22 cellular contexts compared by ENCODE assay signal in the genomic region with DNA sequence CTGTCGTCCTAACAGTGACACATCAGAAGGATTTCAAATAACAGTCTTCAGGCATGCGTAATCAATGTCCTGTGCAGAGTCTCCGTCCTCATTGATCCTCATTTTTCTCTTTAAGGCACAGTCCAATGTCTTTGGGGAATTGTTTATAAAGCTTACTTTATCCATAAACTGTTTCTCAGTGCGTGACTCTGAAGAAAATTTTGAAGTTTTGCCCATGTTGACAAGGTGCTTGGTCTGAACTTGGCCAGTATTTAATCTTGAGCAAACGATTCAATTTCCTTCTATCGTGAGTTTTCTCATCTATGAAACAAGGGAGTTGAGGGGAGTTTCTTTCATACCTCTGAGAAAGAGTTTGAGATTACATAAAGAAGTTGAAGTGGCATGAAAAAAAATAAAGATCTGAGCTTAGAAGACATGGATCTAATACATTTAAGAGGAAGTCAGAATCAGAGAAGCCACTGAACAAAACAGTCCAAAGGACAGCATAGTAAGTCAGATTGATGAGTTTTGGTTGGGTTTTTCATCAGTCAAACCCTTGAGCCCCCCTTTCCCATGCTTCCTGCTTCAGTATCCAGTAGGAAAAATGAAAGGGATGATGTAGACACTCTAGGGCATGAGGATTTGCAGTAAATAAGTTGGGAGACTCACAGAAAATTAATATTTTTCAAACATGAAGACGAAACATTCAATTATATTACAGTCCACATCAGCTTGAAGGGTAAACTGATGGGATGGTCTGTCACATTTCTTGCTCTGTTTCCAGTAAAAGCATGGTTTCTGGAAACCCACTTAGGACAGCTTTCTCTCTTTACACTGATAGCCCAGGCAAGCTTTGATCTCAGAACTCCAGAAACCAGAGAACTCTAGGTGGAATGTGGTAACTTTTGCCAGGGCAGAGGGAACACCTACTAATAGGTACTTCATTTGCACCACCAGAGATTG.
"Had no signal": no experiment of that assay in that cellular context is flagged by ENCODE, and none has a peak within 500 bp of the region (broad histone marks: within the 10 kb centered on the region; RNA-seq: fewer than 3 reads in every experiment).

No MANE protein-coding gene starts in this region.

- H3K9me3 Mint-ChIP-seq: activated B cell treated with CpG ODN at 0.5 μM for 24 hours; activated CD4-positive, alpha-beta memory T cell treated with anti-CD3 and anti-CD28 coated beads, Interleukin-2, amount 10 ng/mL, durations not matched to agents 7 days and 5 days; activated T-cell treated with anti-CD3 and anti-CD28 coated beads, Interleukin-2, amount 50 U/mL, for 24 hours; activated T-helper 2 cell treated with anti-CD3 and anti-CD28 coated beads, Interferon-gamma antibody, Interleukin-2, Interleukin-4, amounts not matched to agents 10 μg/mL and 5 μg/mL and 100 μg/mL, durations not matched to agents 14 hours and 24 hours and 36 hours; brain; central memory CD8-positive, alpha-beta T cell; mesothelial cell of epicardium; natural killer cell treated with Interleukin-12 subunit alpha and Interleukin-12 subunit beta and Interleukin-15 and Interleukin-18, amount 100 ng/mL, for 72 hours had no signal

- DNase-seq: activated B cell treated with CpG ODN at 0.5 μM for 24 hours; activated CD4-positive, alpha-beta memory T cell treated with anti-CD3 and anti-CD28 coated beads, Interleukin-2, amount 10 ng/mL, durations not matched to agents 7 days and 5 days; activated CD4-positive, alpha-beta T cell treated with anti-CD3 and anti-CD28 coated beads for 4 hours; activated naive CD4-positive, alpha-beta T cell treated with Interleukin-2 at 50 U/mL for 16 hours; activated T-cell treated with anti-CD3 and anti-CD28 coated beads, Interleukin-2, amount 50 U/mL, for 24 hours; effector CD4-positive, alpha-beta T cell; esophagus squamous epithelium; hippocampal formation; left cardiac atrium; retina; stimulated activated CD4-positive, alpha-beta T cell treated with anti-CD3 and anti-CD28 coated beads, Interleukin-1b, Interleukin-23, amount 100 ng/mL, for 48 hours; stimulated activated naive CD4-positive, alpha-beta T cell treated with Interleukin-2 at 50 U/mL for 16 hours; thyroid gland had no signal

- H3K36me3 ChIP-seq: neutrophil, thyroid gland had no signal

- FAIRE-seq: islet of Langerhans, urothelium cell line had no signal

- H3K9me3 ChIP-seq: esophagus squamous epithelium, neutrophil, thyroid gland had no signal

- ATAC-seq: left cardiac atrium; natural killer cell treated with Interleukin-12 subunit alpha and Interleukin-12 subunit beta and Interleukin-15 and Interleukin-18, amount 100 ng/mL, for 72 hours had no signal

- H3K27ac ChIP-seq: coronary artery, esophagus squamous epithelium, neutrophil, thyroid gland had no signal

- H3K4me1 Mint-ChIP-seq: activated B cell treated with CpG ODN at 0.5 μM for 24 hours; activated CD4-positive, alpha-beta memory T cell treated with anti-CD3 and anti-CD28 coated beads, Interleukin-2, amount 10 ng/mL, durations not matched to agents 7 days and 5 days; brain; central memory CD8-positive, alpha-beta T cell had no signal

- H3K27me3 ChIP-seq: esophagus squamous epithelium, thyroid gland had no signal

- H3K36me3 Mint-ChIP-seq: brain; mesothelial cell of epicardium; natural killer cell treated with Interleukin-12 subunit alpha and Interleukin-12 subunit beta and Interleukin-15 and Interleukin-18, amount 100 ng/mL, for 72 hours had no signal

- H3K4me3 ChIP-seq: coronary artery, esophagus squamous epithelium, thyroid gland had no signal

- H3K27ac Mint-ChIP-seq: activated B cell treated with CpG ODN at 0.5 μM for 24 hours; activated CD4-positive, alpha-beta memory T cell treated with anti-CD3 and anti-CD28 coated beads, Interleukin-2, amount 10 ng/mL, durations not matched to agents 7 days and 5 days; activated T-cell treated with anti-CD3 and anti-CD28 coated beads, Interleukin-2, amount 50 U/mL, for 24 hours; activated T-helper 2 cell treated with anti-CD3 and anti-CD28 coated beads, Interferon-gamma antibody, Interleukin-2, Interleukin-4, amounts not matched to agents 10 μg/mL and 5 μg/mL and 100 μg/mL, durations not matched to agents 14 hours and 24 hours and 36 hours; brain; mesothelial cell of epicardium; natural killer cell treated with Interleukin-12 subunit alpha and Interleukin-12 subunit beta and Interleukin-15 and Interleukin-18, amount 100 ng/mL, for 72 hours had no signal

- H3K4me1 ChIP-seq: thyroid gland had no signal

- H3K4me3 Mint-ChIP-seq: activated B cell treated with CpG ODN at 0.5 μM for 24 hours; activated CD4-positive, alpha-beta memory T cell treated with anti-CD3 and anti-CD28 coated beads, Interleukin-2, amount 10 ng/mL, durations not matched to agents 7 days and 5 days; activated T-cell treated with anti-CD3 and anti-CD28 coated beads, Interleukin-2, amount 50 U/mL, for 24 hours; brain; central memory CD8-positive, alpha-beta T cell; mesothelial cell of epicardium; natural killer cell treated with Interleukin-12 subunit alpha and Interleukin-12 subunit beta and Interleukin-15 and Interleukin-18, amount 100 ng/mL, for 72 hours had no signal
